Comparison of ENCODE assay signal across 13 cellular contexts in the genomic region with DNA sequence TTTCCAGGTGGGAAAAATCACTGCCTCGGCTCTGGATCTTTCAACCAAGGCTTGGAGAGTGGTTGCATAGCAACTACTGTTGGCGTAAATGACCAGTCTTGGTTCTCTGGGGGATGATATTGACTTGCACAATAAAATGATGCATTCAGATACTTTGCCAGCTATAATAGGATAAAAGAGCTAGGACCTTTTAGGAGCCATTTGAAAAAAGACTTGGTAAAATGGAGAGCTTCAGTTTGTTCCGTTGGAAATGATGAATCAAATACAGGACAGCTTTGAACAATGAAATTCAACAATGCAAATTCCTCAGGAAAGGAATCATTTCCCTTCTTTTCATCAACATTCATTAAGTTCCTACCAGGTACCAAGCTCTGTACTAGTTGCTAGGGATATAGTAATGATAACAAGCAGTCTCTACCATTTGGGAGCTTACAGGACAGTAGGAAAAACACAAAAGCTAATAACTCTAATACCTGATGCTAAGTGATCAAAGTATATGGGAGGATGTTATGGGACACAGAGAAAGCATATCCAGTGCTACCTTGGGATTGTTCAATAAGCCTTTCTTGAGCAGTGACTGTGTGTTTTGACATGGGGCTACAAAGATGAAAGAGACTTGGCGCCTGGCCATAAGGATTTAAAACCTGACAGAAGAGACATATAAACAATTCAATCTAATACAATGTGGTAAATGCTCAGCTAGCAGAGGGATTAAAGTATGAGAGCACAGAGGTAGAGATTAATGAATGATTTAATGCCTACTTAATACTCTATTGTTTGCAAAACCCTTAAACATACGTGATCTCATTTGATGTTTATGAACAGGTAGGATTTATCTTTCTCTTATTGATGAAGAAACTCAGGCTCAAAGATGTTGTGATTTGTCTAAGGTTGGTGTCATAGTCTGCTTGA.
DNase-seq lines count a peak whose midpoint lies in the region; ATAC-seq, FAIRE-seq and TF ChIP-seq lines count a peak whose summit lies in the region.
"Had no signal": no experiment of that assay in that cellular context is flagged by ENCODE, and none has a peak within 500 bp of the region (broad histone marks: within the 10 kb centered on the region; RNA-seq: fewer than 3 reads in every experiment).

No MANE protein-coding gene starts in this region.

- no peaks in the 10 kb centered on the region for H4K20me1 ChIP-seq in Loucy (ENCODE audit: insufficient read depth, low read length, poor library complexity, severe bottlenecking)
- H4K20me1 ChIP-seq in K562 (replicated peaks; ENCODE audit: control insufficient read depth, insufficient read depth, low read length), result no peaks in the 10 kb centered on the region
- no peaks in the 10 kb centered on the region for H4K20me1 ChIP-seq in keratinocyte (ENCODE audit: control insufficient read depth, extremely low read depth, insufficient read depth, low read length)

- no peak overlapping the region for H3K4me3 Mint-ChIP-seq in activated T-cell treated with anti-CD3 and anti-CD28 coated beads, Interleukin-2, amount 50 U/mL, for 4 hours

- WGBS in A549 (ENCODE audit: missing lambda C conversion rate), result 73% methylated on average over 5 of the region's 5 CpGs
- 22% methylated on average over 5 of the region's 5 CpGs for WGBS in K562 (ENCODE audit: insufficient coverage, low coverage, missing lambda C conversion rate)

- H3K36me3 ChIP-seq in Loucy (ENCODE audit: insufficient read depth, low read length), result no peaks in the 10 kb centered on the region
- H3K36me3 ChIP-seq in K562 (ENCODE audit: control insufficient read depth, insufficient read depth, low read length), result no peaks in the 10 kb centered on the region
- no peaks in the 10 kb centered on the region for H3K36me3 ChIP-seq in keratinocyte (ENCODE audit: control insufficient read depth in 2 of 2, extremely low read depth in 1 of 2, insufficient read depth in 2 of 2, low read length in 2 of 2)
- H3K36me3 ChIP-seq: tibial artery had no signal

- H3K27me3 ChIP-seq in Loucy (ENCODE audit: insufficient read depth, low read length, poor library complexity, severe bottlenecking), result no peaks in the 10 kb centered on the region
- H3K27me3 ChIP-seq in K562 (ENCODE audit: control insufficient read depth in 2 of 2, insufficient read depth in 2 of 2, low read length in 2 of 2), result 0 out of 5 replicates have a peak, but pooled peaks cover 0 to 4% of the 10 kb centered on the region in 2 experiments
- H3K27me3 ChIP-seq in keratinocyte (ENCODE audit: control insufficient read depth, extremely low read depth, insufficient read depth, low read length), result no peaks in the 10 kb centered on the region
- H3K27me3 ChIP-seq: tibial artery had no signal

- H3K9me1 ChIP-seq in K562 (ENCODE audit: control insufficient read depth, insufficient read depth, low read length) (no peaks in the 10 kb centered on the region), keratinocyte (ENCODE audit: control insufficient read depth, extremely low read depth, insufficient read depth, low read length) (no peaks in the 10 kb centered on the region)

- H3K4me3 ChIP-seq in A549, result no peak overlapping the region
- H3K4me3 ChIP-seq in Loucy (ENCODE audit: low read length, poor library complexity, severe bottlenecking), result no peak overlapping the region
- no peak overlapping the region for H3K4me3 ChIP-seq in K562
- H3K4me3 ChIP-seq in keratinocyte (ENCODE audit: control insufficient read depth in 2 of 3, extremely low read depth in 1 of 3, insufficient read depth in 2 of 3, low read depth in 1 of 3, low read length in 3 of 3), result no peak overlapping the region
- H3K4me3 ChIP-seq: psoas muscle, tibial artery had no signal

- dilution Hi-C loops in keratinocyte (cut with MboI; ENCODE audit: extremely low pct_ligation_motif_present, low sequenced_read_pairs), result no loop called here

- TF ChIP-seq POLR2A in A549 (IDR thresholded peaks at IDR 0.05; ENCODE audit: low read length), result no peak
- TF ChIP-seq POLR2A in K562 (conservative IDR thresholded peaks at IDR 0.05), result no peak

- intact Hi-C loops in K562 (cut with micrococcal nuclease), result no loop called here

- DNase-seq in A549 (ENCODE audit: low read depth in 1 of 2, low spot score in 1 of 2) (no peak), K562 (ENCODE audit: extremely low read depth in 1 of 4, low spot score in 3 of 4) (no peak), keratinocyte (ENCODE audit: low read depth, low spot score) (no peak), inferior parietal cortex (ENCODE audit: extremely low spot score) (no peak), NCI-H1105 treated with DMSO at 0.1 percent for 48 hours (lab: John Stamatoyannopoulos, UW) (no peak), NCI-H146 (lab: John Stamatoyannopoulos, UW) (no peak)
- DNase-seq in activated T-cell treated with anti-CD3 and anti-CD28 coated beads, Interleukin-2, amount 50 U/mL, for 4 hours, result no peak
- DNase-seq: activated CD4-positive, alpha-beta T cell treated with anti-CD3 and anti-CD28 coated beads for 4 hours; activated effector memory CD4-positive, alpha-beta T cell treated with Interleukin-2 at 50 U/mL for 16 hours; NK-92 treated with Interleukin-12 subunit alpha and Interleukin-12 subunit beta, amount 100 ng/mL, for 24 hours; psoas muscle; tibial artery had no signal

- peaks cover 6% of the 10 kb centered on the region; the same call in 1 of the 2 replicates for H3F3A ChIP-seq in Loucy (ENCODE audit: low read depth)

- TF ChIP-seq RAD21 in A549 (conservative IDR thresholded peaks at IDR 0.05 in 1 of 2, IDR thresholded peaks at IDR 0.05 in 1 of 2) (no peak), K562 (CRISPR knock-in tag; conservative IDR thresholded peaks at IDR 0.05 in 1 of 2, IDR thresholded peaks at IDR 0.05 in 1 of 2) (no peak)

- H3K9me3 ChIP-seq in A549 (no peaks in the 10 kb centered on the region), Loucy (ENCODE audit: insufficient read depth, low read depth, low read length) (no peaks in the 10 kb centered on the region), K562 (replicated peaks; ENCODE audit: control insufficient read depth, insufficient read depth, low read depth, low read length) (no peaks in the 10 kb centered on the region), keratinocyte (ENCODE audit: control insufficient read depth, low read depth, low read length) (no peaks in the 10 kb centered on the region)
- H3K9me3 ChIP-seq: psoas muscle, tibial artery had no signal

- no peaks in the 10 kb centered on the region for H3K27me3 Mint-ChIP-seq in activated T-cell treated with anti-CD3 and anti-CD28 coated beads, Interleukin-2, amount 50 U/mL, for 4 hours (ENCODE audit: low read depth)

- H3K9me3 Mint-ChIP-seq in activated T-cell treated with anti-CD3 and anti-CD28 coated beads, Interleukin-2, amount 50 U/mL, for 4 hours, result peaks cover 5% of the 10 kb centered on the region

- H3K9ac ChIP-seq in Loucy (ENCODE audit: low read depth, low read length, poor library complexity, severe bottlenecking) (no peak overlapping the region), K562 (ENCODE audit: insufficient read depth in 1 of 2, low read depth in 2 of 2, low read length in 2 of 2) (no peak overlapping the region), keratinocyte (ENCODE audit: control insufficient read depth, extremely low read depth, insufficient read depth, low read length) (no peak overlapping the region)

- TF ChIP-seq CTCF in A549 (IDR thresholded peaks at IDR 0.05) (no peak), Loucy (conservative IDR thresholded peaks at IDR 0.05; ENCODE audit: low read length) (no peak), K562 (IDR thresholded peaks at IDR 0.05 in 2 of 3, conservative IDR thresholded peaks at IDR 0.05 in 1 of 3; ENCODE audit: insufficient read depth in 2 of 3, low read depth in 1 of 3, low read length in 3 of 3) (no peak), keratinocyte (optimal IDR thresholded peaks at IDR 0.05 in 1 of 3, IDR thresholded peaks at IDR 0.05 in 1 of 3, conservative IDR thresholded peaks at IDR 0.05 in 1 of 3; ENCODE audit: extremely low read depth in 1 of 3, insufficient read depth in 2 of 3, low read length in 3 of 3) (no peak)

- H3K79me2 ChIP-seq in Loucy (ENCODE audit: insufficient read depth, low read length), result no peaks in the 10 kb centered on the region
- H3K79me2 ChIP-seq in K562 (ENCODE audit: control insufficient read depth, insufficient read depth, low read length), result no peaks in the 10 kb centered on the region
- H3K79me2 ChIP-seq in keratinocyte (ENCODE audit: control insufficient read depth, insufficient read depth, low read length), result no peaks in the 10 kb centered on the region

- in situ Hi-C loops in K562 (cut with MboI), result loop anchor here (5.0 kb wide), 1 partner anchor 38 kb away; no protein-coding TSS in a partner anchor

- no peak for TF ChIP-seq EP300 in A549 (IDR thresholded peaks at IDR 0.05)
- no peak for TF ChIP-seq EP300 in K562 (IDR thresholded peaks at IDR 0.05; ENCODE audit: low read length)

- BruUV-seq in K562 (replicated peaks; lab: Mats Ljungman, UMichigan), result no TSS peak

- peak; percentile 43 for FAIRE-seq in A549 (lab: Jason Lieb, UNC)
- no peak for FAIRE-seq in K562 (lab: Jason Lieb, UNC)
- FAIRE-seq in keratinocyte (lab: Jason Lieb, UNC), result peak; percentile 77

- peaks cover 63% of the 10 kb centered on the region for H3K4me1 Mint-ChIP-seq in activated T-cell treated with anti-CD3 and anti-CD28 coated beads, Interleukin-2, amount 50 U/mL, for 4 hours (ENCODE audit: low read depth)

- H2AFZ ChIP-seq in Loucy (ENCODE audit: low read length) (no peak overlapping the region), K562 (ENCODE audit: low read depth, low read length) (no peak overlapping the region), keratinocyte (ENCODE audit: control insufficient read depth, low read length) (peak overlapping the region; percentile 14)

- CTCF ChIA-PET in A549 (lab: Yijun Ruan, JAX) (interaction anchor here (1.0 to 1.2 kb wide), 2 partner anchors 40 to 422 kb away, joined by 3 read pairs; no protein-coding TSS in a partner anchor), K562 (lab: Yijun Ruan, JAX; ENCODE audit: low intra/inter-chr PET ratio) (no interaction called here)

- H3K27ac ChIP-seq in A549 (no peak overlapping the region), K562 (ENCODE audit: extremely low read depth, low read depth, low read length) (no peak overlapping the region), keratinocyte (ENCODE audit: control insufficient read depth, insufficient read depth, low read length) (no peak overlapping the region)
- H3K27ac ChIP-seq: psoas muscle, tibial artery had no signal

- POLR2A ChIA-PET in A549 (lab: Yijun Ruan, JAX) (no interaction called here), K562 (lab: Yijun Ruan, JAX) (no interaction called here)

- H3K9me2 ChIP-seq in Loucy (replicated peaks; ENCODE audit: low read depth, low read length), result no peaks in the 10 kb centered on the region

- H3K4me1 ChIP-seq in A549 (no peaks in the 10 kb centered on the region), Loucy (ENCODE audit: insufficient read depth, low read length, poor library complexity, severe bottlenecking) (peaks cover 68% of the 10 kb centered on the region), K562 (replicated peaks in 1 of 2; ENCODE audit: control insufficient read depth in 2 of 2, insufficient read depth in 2 of 2, low read length in 2 of 2) (no peaks in the 10 kb centered on the region; a peak in 1 of 5 replicates), keratinocyte (ENCODE audit: control insufficient read depth, extremely low read depth, insufficient read depth, low read length) (peaks cover 32% of the 10 kb centered on the region)
- H3K4me1 ChIP-seq: psoas muscle had no signal

- H3K36me3 Mint-ChIP-seq in activated T-cell treated with anti-CD3 and anti-CD28 coated beads, Interleukin-2, amount 50 U/mL, for 4 hours (ENCODE audit: insufficient read depth), result no peaks in the 10 kb centered on the region

- ATAC-seq in A549, result no peak
- no peak for ATAC-seq in K562
- no peak for ATAC-seq in activated T-cell treated with anti-CD3 and anti-CD28 coated beads, Interleukin-2, amount 50 U/mL, for 4 hours
- ATAC-seq: psoas muscle had no signal

- no peak overlapping the region for H3K4me2 ChIP-seq in A549
- H3K4me2 ChIP-seq in Loucy (ENCODE audit: low read depth, low read length, poor library complexity, severe bottlenecking), result peak overlapping the region; percentile 86
- H3K4me2 ChIP-seq in K562 (ENCODE audit: insufficient read depth, low read length), result no peak overlapping the region
- H3K4me2 ChIP-seq in keratinocyte (ENCODE audit: control insufficient read depth, extremely low read depth, insufficient read depth, low read depth, low read length), result peak overlapping the region; percentile 17

Comparison
In these comparisons a context has a peak if more than half of its experiments do, and no peak if none do; other contexts are left out.
1. H3K4me2 ChIP-seq: peak in Loucy (single experiment) and keratinocyte (single experiment); none in A549 (single experiment) and K562 (single experiment).